In genomic region chr9:36450110-36450732, GRCh38 we compare ENCODE assay signal across 9 cellular contexts. TPM values are rescaled to one million over a fixed set of nuclear protein-coding genes. Genes with fewer than 3 reads are reported as not detected.
A peak's percentile ranks its signal among the peaks of the same experiment; 100 is the strongest.
DNase-seq lines count a peak whose midpoint lies in the region; ATAC-seq, FAIRE-seq and TF ChIP-seq lines count a peak whose summit lies in the region.
"Had no signal": no experiment of that assay in that cellular context is flagged by ENCODE, and none has a peak within 500 bp of the region (broad histone marks: within the 10 kb centered on the region; RNA-seq: fewer than 3 reads in every experiment).

No MANE protein-coding gene starts in this region.

- H3K36me3 Mint-ChIP-seq in nephron (ENCODE audit: low read depth), result no peaks in the 10 kb centered on the region

- no peak overlapping the region for H3K27ac ChIP-seq in Peyer's patch

- H3K9me3 ChIP-seq in Peyer's patch, result no peaks in the 10 kb centered on the region

- H3K4me1 ChIP-seq in Peyer's patch, result no peaks in the 10 kb centered on the region

- TF ChIP-seq CTCF in Peyer's patch (IDR thresholded peaks at IDR 0.05), result peak; percentile 34 to 79 (median 64)
- TF ChIP-seq CTCF in nephron (IDR thresholded peaks at IDR 0.05; ENCODE audit: unreplicated experiment in 3 of 3), result peak; percentile 74 to 79 (median 79)

- H3K4me3 Mint-ChIP-seq in nephron, result no peak overlapping the region
- H3K4me3 Mint-ChIP-seq: CD8-positive, alpha-beta memory T cell had no signal

- DNase-seq in NCI-H510A treated with DMSO at 0.1 percent for 48 hours (lab: John Stamatoyannopoulos, UW) (peak; percentile 51), NCI-H510A (lab: John Stamatoyannopoulos, UW) (no peak), HuH-7 (ENCODE audit: low spot score) (peak; percentile 58), Peyer's patch (peak in 1 of 3 donors; percentile 58), KG1 (lab: John Stamatoyannopoulos, UW) (no peak)

- no peaks in the 10 kb centered on the region for H3K36me3 ChIP-seq in Peyer's patch

- H3K27me3 ChIP-seq in Peyer's patch, result no peaks in the 10 kb centered on the region

- no peaks in the 10 kb centered on the region for H3K27me3 Mint-ChIP-seq in nephron (ENCODE audit: low read depth)
- H3K27me3 Mint-ChIP-seq: CD8-positive, alpha-beta memory T cell had no signal

- peak; percentile 77 for FAIRE-seq in endometrium (lab: Jason Lieb, UNC)

- no peak for ATAC-seq in HG02623 (IDR thresholded peaks at IDR 0.05; ENCODE audit: unreplicated experiment)

- no peak overlapping the region for H3K27ac Mint-ChIP-seq in nephron

- H3K4me3 ChIP-seq in Peyer's patch, result no peak overlapping the region

- no peak for TF ChIP-seq POLR2A in Peyer's patch (IDR thresholded peaks at IDR 0.05)

- no peaks in the 10 kb centered on the region for H3K4me1 Mint-ChIP-seq in nephron

- no peaks in the 10 kb centered on the region for H3K9me3 Mint-ChIP-seq in nephron
- H3K9me3 Mint-ChIP-seq: CD8-positive, alpha-beta memory T cell had no signal

RNA-seq across cellular contexts. Expression of gene RNF38, which starts 50.2 kb away (rescaled TPM):
- 10 to 100 TPM; 16.5 to 23.9 (median 20.6) TPM for total RNA-seq in Peyer's patch

Comparison
In these comparisons a context has a peak if more than half of its experiments do, and no peak if none do; other contexts are left out.
1. DNase-seq: peak in NCI-H510A treated with DMSO at 0.1 percent for 48 hours (single experiment) and HuH-7 (single experiment); none in NCI-H510A (single experiment) and KG1 (single experiment).